ENCODE assay signal across 13 cellular contexts in the genomic region with DNA sequence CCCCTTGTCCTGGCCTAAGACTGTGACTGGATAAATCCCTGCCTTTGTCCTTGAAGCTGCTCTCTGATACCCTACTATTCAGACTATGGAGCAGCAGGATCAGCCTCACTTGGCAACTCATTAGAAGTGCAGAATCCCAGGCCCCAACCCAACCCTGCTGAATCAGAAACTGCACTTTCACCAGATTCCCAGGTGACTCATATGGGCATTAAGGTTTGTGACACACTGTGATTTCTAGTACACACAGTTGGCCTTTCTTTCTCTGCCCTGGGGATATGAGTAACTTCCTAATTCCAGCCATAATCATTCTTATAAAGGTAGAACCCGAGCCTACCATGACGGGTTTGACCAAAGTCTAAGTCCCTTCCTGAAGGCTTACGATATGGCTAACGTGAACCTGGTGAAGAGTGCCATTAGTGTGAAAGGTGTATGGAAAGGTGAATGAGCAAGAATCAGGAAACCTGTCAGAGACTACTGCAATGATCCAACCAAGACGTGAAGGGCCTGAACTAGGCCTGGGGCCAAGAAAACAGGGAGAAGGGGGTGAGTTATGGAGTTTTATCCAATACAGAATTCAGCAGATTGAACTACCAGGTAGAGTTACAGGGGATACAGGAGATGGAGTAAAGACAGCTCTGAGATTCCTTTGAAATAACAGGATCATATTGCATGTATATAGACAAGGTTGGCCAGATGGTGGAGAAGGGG.
A peak's percentile ranks its signal among the peaks of the same experiment; 100 is the strongest.
DNase-seq lines count a peak whose midpoint lies in the region; ATAC-seq and TF ChIP-seq lines count a peak whose summit lies in the region.
"Had no signal": no experiment of that assay in that cellular context is flagged by ENCODE, and none has a peak within 500 bp of the region (broad histone marks: within the 10 kb centered on the region; RNA-seq: fewer than 3 reads in every experiment).

No MANE protein-coding gene starts in this region.

- no peak overlapping the region for H3K4me3 ChIP-seq in astrocyte of the cerebellum (ENCODE audit: low read depth, low read length)

- TF ChIP-seq CTCF in astrocyte of the cerebellum (IDR thresholded peaks at IDR 0.05; ENCODE audit: low read depth, low read length, missing control alignments): no peak

- ATAC-seq in HG03196 (IDR thresholded peaks at IDR 0.05; ENCODE audit: unreplicated experiment): no peak
- ATAC-seq in HG02610 (IDR thresholded peaks at IDR 0.05; ENCODE audit: unreplicated experiment): no peak

- DNase-seq in ACHN: peak; percentile 86
- DNase-seq in HS-27A (ENCODE audit: low read depth): peak; percentile 53
- DNase-seq in astrocyte of the cerebellum (ENCODE audit: low read depth): peak; percentile 68
- peak; percentile 86 for DNase-seq in kidney glomerular epithelial cell (lab: John Stamatoyannopoulos, UW)
- DNase-seq in activated T-cell treated with anti-CD3 and anti-CD28 coated beads, Interleukin-2, amount 50 U/mL, for 1 hour: no peak
- DNase-seq in activated naive CD4-positive, alpha-beta T cell treated with anti-CD3 and anti-CD28 coated beads, Interleukin-2, amount 50 U/mL, for 16 hours: no peak
- DNase-seq: activated CD8-positive, alpha-beta memory T cell treated with anti-CD3 and anti-CD28 coated beads, Interleukin-2, amount 50 U/mL, for 4 hours; KG1; NCI-H524; nephron progenitor cell; stimulated activated CD4-positive, alpha-beta T cell treated with anti-CD3 and anti-CD28 coated beads, Interleukin-4, amount 100 ng/mL, for 4 hours had no signal

- in situ Hi-C loops in ACHN (cut with HindIII; ENCODE audit: low pct_ligation_motif_present, low pct_unique_long_range_greater_than_20kb, low sequenced_read_pairs) (no loop called here), astrocyte of the cerebellum (cut with HindIII; ENCODE audit: low sequenced_read_pairs) (no loop called here)

Comparison
In these comparisons a context has a peak if more than half of its experiments do, and no peak if none do; other contexts are left out.
1. DNase-seq: peak in ACHN (single experiment), HS-27A (single experiment), astrocyte of the cerebellum (single experiment) and kidney glomerular epithelial cell (single experiment); none in activated T-cell treated with anti-CD3 and anti-CD28 coated beads, Interleukin-2, amount 50 U/mL, for 1 hour (single experiment) and activated naive CD4-positive, alpha-beta T cell treated with anti-CD3 and anti-CD28 coated beads, Interleukin-2, amount 50 U/mL, for 16 hours (single experiment).